ENCODE assay signal across 8 cellular contexts in genomic region chrX:74421181-74422028, GRCh38. TPM values are rescaled to one million over a fixed set of nuclear protein-coding genes. Genes with fewer than 3 reads are reported as not detected.
A peak's percentile ranks its signal among the peaks of the same experiment; 100 is the strongest.
DNase-seq lines count a peak whose midpoint lies in the region; ATAC-seq, FAIRE-seq and TF ChIP-seq lines count a peak whose summit lies in the region.

Gene SLC16A2, plus strand, starts transcription at chrX:74421493. Its CDS starts 145 bp downstream, at chrX:74421638.

- H3K4me3 Mint-ChIP-seq in activated naive CD4-positive, alpha-beta T cell treated with anti-CD3 and anti-CD28 coated beads for 36 hours, result peak within 1 kb of the TSS; percentile 78
- H3K4me3 Mint-ChIP-seq in naive thymus-derived CD8-positive, alpha-beta T cell, result peak within 1 kb of the TSS; percentile 81 to 92 (median 86)

- H2AFZ ChIP-seq in ACC112 (ENCODE audit: low read length, unreplicated experiment), result peak within 1 kb of the TSS; percentile 85

- H3K27me3 ChIP-seq in ACC112 (ENCODE audit: insufficient read depth, low read length) (no peaks in the 10 kb centered on the region), thyroid gland (no peaks in the 10 kb centered on the region)

- H3K27me3 Mint-ChIP-seq in activated naive CD4-positive, alpha-beta T cell treated with anti-CD3 and anti-CD28 coated beads for 36 hours (ENCODE audit: low read depth), result peaks cover 20% of the 10 kb centered on the region
- H3K27me3 Mint-ChIP-seq in naive thymus-derived CD8-positive, alpha-beta T cell, result peaks cover 0 to 15% (median 4%) of the 10 kb centered on the region in 5 donors

- no peaks in the 10 kb centered on the region for H3K9me3 Mint-ChIP-seq in activated naive CD4-positive, alpha-beta T cell treated with anti-CD3 and anti-CD28 coated beads for 36 hours
- no peaks in the 10 kb centered on the region for H3K9me3 Mint-ChIP-seq in naive thymus-derived CD8-positive, alpha-beta T cell

- H3K4me1 Mint-ChIP-seq in activated naive CD4-positive, alpha-beta T cell treated with anti-CD3 and anti-CD28 coated beads for 36 hours (ENCODE audit: low read depth), result peaks cover 3% of the 10 kb centered on the region
- H3K4me1 Mint-ChIP-seq in naive thymus-derived CD8-positive, alpha-beta T cell, result peaks cover 6 to 16% (median 9%) of the 10 kb centered on the region in 4 donors

- H3K4me3 ChIP-seq in ACC112 (ENCODE audit: low read depth, low read length), result peak within 1 kb of the TSS; percentile 82
- H3K4me3 ChIP-seq in fibroblast of villous mesenchyme (ENCODE audit: low read depth, low read length), result peak within 1 kb of the TSS; percentile 62
- H3K4me3 ChIP-seq in thyroid gland (replicated peaks in 1 of 3), result peak within 1 kb of the TSS; percentile 10 to 37 (median 15)

- peak in 1 of 2 donors; percentile 54 for TF ChIP-seq POLR2A in thyroid gland (IDR thresholded peaks at IDR 0.05)

- H3K27ac ChIP-seq in ACC112 (ENCODE audit: low read depth, low read length) (peak within 1 kb of the TSS; percentile 40), thyroid gland (peak within 1 kb of the TSS; percentile 76 to 93 (median 82))

- no peak within 1 kb of the TSS for H3K27ac Mint-ChIP-seq in activated naive CD4-positive, alpha-beta T cell treated with anti-CD3 and anti-CD28 coated beads for 36 hours
- peak within 1 kb of the TSS in 6 of 10 donors; percentile 31 to 90 (median 69) for H3K27ac Mint-ChIP-seq in naive thymus-derived CD8-positive, alpha-beta T cell

- TF ChIP-seq CTCF in fibroblast of villous mesenchyme (IDR thresholded peaks at IDR 0.05; ENCODE audit: insufficient read depth, low read depth, low read length) (no peak), thyroid gland (IDR thresholded peaks at IDR 0.05) (no peak)

- H3K36me3 Mint-ChIP-seq in activated naive CD4-positive, alpha-beta T cell treated with anti-CD3 and anti-CD28 coated beads for 36 hours (ENCODE audit: low read depth), result no peaks in the 10 kb centered on the region
- H3K36me3 Mint-ChIP-seq in naive thymus-derived CD8-positive, alpha-beta T cell, result no peaks in the 10 kb centered on the region

- POLR2A ChIA-PET in naive thymus-derived CD8-positive, alpha-beta T cell (lab: Charles Lee), result interaction anchor here (0.6 kb wide), 1 partner anchor 510 kb away, joined by 3 read pairs; no protein-coding TSS in a partner anchor

- CTCF ChIA-PET in activated naive CD4-positive, alpha-beta T cell treated with anti-CD3 and anti-CD28 coated beads for 36 hours (lab: Charles Lee), result no interaction called here

- peak; percentile 52 for FAIRE-seq in GM19239 (lab: Jason Lieb, UNC)

- DNase-seq in GM19239 (ENCODE audit: insufficient read length, low spot score) (no peak), NCI-H82 (lab: John Stamatoyannopoulos, UW) (peak; percentile 94), fibroblast of villous mesenchyme (ENCODE audit: low read depth) (peak; percentile 76), thyroid gland (peak; percentile 80 to 86)
- peak; percentile 44 for DNase-seq in activated naive CD4-positive, alpha-beta T cell treated with anti-CD3 and anti-CD28 coated beads for 36 hours
- peak in 7 of 10 donors; percentile 3 to 71 (median 31) for DNase-seq in naive thymus-derived CD8-positive, alpha-beta T cell

- intact Hi-C loops in activated naive CD4-positive, alpha-beta T cell treated with anti-CD3 and anti-CD28 coated beads for 36 hours (cut with micrococcal nuclease), result no loop called here
- intact Hi-C loops in thyroid gland (cut with DNase I), result loop anchor here (10.0 kb wide), 1 partner anchor 113 kb away; no protein-coding TSS in a partner anchor

- H3K4me1 ChIP-seq in ACC112 (ENCODE audit: control insufficient read depth, insufficient read depth, low read length, unreplicated experiment) (peaks cover 3% of the 10 kb centered on the region), thyroid gland (peaks cover 0 to 10% of the 10 kb centered on the region in 2 donors)

- no peaks in the 10 kb centered on the region for H3K36me3 ChIP-seq in ACC112 (ENCODE audit: insufficient read depth, low read length)
- H3K36me3 ChIP-seq in thyroid gland, result no peaks in the 10 kb centered on the region

- ATAC-seq in naive thymus-derived CD8-positive, alpha-beta T cell, result peak; percentile 48 to 54
- ATAC-seq in GM21619 (IDR thresholded peaks at IDR 0.05; ENCODE audit: unreplicated experiment), result no peak

- no peaks in the 10 kb centered on the region for H3K9me3 ChIP-seq in thyroid gland

- H3K79me2 ChIP-seq in ACC112 (ENCODE audit: control insufficient read depth, insufficient read depth, low read length, unreplicated experiment), result peaks cover 13% of the 10 kb centered on the region

- 0 to 2% methylated on average over 17 to 18 of the region's 55 CpGs for WGBS in thyroid gland, 2 donors

RNA-seq across cellular contexts. Expression of gene SLC16A2, which starts in this region (rescaled TPM):
- total RNA-seq in activated naive CD4-positive, alpha-beta T cell treated with anti-CD3 and anti-CD28 coated beads for 36 hours, result under 1 TPM; 0.19 to 0.30 TPM
- 10.6 and 10.8 TPM in 2 replicates for total RNA-seq in fibroblast of villous mesenchyme
- under 1 TPM; 0.44 to 0.65 TPM for total RNA-seq in naive thymus-derived CD8-positive, alpha-beta T cell
- polyA plus RNA-seq in naive thymus-derived CD8-positive, alpha-beta T cell, result under 1 TPM; 0.37 to 0.66 (median 0.56) TPM
- total RNA-seq in thyroid gland, result 10 to 100 TPM; 10.1 to 24.0 (median 20.1) TPM

Comparison
In these comparisons a context has a peak if more than half of its experiments do, and no peak if none do; other contexts are left out.
1. Peak in DNase-seq in activated naive CD4-positive, alpha-beta T cell treated with anti-CD3 and anti-CD28 coated beads for 36 hours; RNA of the gene not detected or under 1 TPM.
2. Peak in DNase-seq and ATAC-seq in naive thymus-derived CD8-positive, alpha-beta T cell; RNA of the gene not detected or under 1 TPM.
3. H3K4me3 ChIP-seq: peak in every context shown above with its lines; median percentile 82 in ACC112; 62 in fibroblast of villous mesenchyme; 15 in thyroid gland.